ENCODE assay signal across 1 cellular context in the genomic region with DNA sequence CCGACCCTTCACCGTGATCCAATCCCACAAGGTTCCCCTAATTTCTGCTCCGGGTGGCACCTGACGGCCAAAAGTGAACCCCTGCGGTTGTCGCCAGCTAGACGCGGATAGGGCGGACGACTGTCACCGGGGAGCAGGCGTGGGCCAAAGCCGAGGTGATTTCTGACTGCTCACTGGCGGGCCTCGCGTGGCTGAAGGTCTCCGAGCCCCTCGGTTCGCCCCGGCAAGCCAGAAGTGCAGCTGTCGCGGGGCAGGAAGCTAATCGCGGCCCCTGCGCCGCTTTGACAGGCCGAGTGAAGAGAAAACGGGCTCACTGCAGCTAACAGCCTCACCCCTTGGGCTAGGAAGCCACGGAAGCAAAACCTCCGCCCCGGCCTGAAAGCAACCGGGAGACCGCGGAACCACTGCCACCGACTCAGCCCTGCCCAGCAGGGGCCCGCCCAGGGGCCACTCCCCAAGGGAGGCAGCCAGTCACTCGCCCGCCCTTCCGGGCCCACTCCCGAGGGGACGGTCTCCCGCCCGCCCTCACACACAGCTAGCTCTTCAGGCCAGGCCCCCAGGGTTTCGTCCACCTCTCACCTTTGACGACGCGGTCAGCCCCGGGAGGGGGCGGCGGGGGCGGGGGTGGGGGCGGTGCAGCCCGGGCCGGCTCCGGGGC.
TF ChIP-seq lines count a peak whose summit lies in the region.

No MANE protein-coding gene starts in this region.

TF ChIP-seq in HepG2, 621 proteins besides CTCF, POLR2A, EP300 and RAD21 (continued from another document and continues in another):
- TF ChIP-seq, protein P1, sequence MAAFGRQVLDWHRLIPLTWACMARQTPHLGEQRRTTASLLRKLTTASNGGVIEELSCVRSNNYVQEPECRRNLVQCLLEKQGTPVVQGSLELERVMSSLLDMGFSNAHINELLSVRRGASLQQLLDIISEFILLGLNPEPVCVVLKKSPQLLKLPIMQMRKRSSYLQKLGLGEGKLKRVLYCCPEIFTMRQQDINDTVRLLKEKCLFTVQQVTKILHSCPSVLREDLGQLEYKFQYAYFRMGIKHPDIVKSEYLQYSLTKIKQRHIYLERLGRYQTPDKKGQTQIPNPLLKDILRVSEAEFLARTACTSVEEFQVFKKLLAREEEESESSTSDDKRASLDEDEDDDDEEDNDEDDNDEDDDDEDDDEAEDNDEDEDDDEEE (CRISPR knock-in tag; IDR thresholded peaks at IDR 0.05), result no peak
- no peak for TF ChIP-seq ZNF17 (CRISPR knock-in tag; IDR thresholded peaks at IDR 0.05)
- TF ChIP-seq BORCS8-MEF2B (CRISPR knock-in tag; IDR thresholded peaks at IDR 0.05), result 0 out of 2 replicates have a peak, but pooled peaks have one; percentile 14
- TF ChIP-seq ZNF33B (CRISPR knock-in tag; IDR thresholded peaks at IDR 0.05), result no peak
- TF ChIP-seq KDM2A (CRISPR knock-in tag; IDR thresholded peaks at IDR 0.05; ENCODE audit: borderline replicate concordance, low read depth), result peak; percentile 45; the same call in 1 of the 2 replicates
- TF ChIP-seq ZNF326 (CRISPR knock-in tag; IDR thresholded peaks at IDR 0.05; ENCODE audit: borderline replicate concordance), result no peak
- no peak for TF ChIP-seq ZNF552 (CRISPR knock-in tag; IDR thresholded peaks at IDR 0.05; ENCODE audit: borderline replicate concordance)
- TF ChIP-seq RNF2 (conservative IDR thresholded peaks at IDR 0.05; ENCODE audit: low read depth), result no peak
- TF ChIP-seq MTF1 (CRISPR knock-in tag; IDR thresholded peaks at IDR 0.05), result no peak
- TF ChIP-seq, protein P2, sequence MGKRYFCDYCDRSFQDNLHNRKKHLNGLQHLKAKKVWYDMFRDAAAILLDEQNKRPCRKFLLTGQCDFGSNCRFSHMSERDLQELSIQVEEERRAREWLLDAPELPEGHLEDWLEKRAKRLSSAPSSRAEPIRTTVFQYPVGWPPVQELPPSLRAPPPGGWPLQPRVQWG (CRISPR knock-in tag; IDR thresholded peaks at IDR 0.05; ENCODE audit: borderline replicate concordance, low read depth), result no peak
- TF ChIP-seq, protein P3, sequence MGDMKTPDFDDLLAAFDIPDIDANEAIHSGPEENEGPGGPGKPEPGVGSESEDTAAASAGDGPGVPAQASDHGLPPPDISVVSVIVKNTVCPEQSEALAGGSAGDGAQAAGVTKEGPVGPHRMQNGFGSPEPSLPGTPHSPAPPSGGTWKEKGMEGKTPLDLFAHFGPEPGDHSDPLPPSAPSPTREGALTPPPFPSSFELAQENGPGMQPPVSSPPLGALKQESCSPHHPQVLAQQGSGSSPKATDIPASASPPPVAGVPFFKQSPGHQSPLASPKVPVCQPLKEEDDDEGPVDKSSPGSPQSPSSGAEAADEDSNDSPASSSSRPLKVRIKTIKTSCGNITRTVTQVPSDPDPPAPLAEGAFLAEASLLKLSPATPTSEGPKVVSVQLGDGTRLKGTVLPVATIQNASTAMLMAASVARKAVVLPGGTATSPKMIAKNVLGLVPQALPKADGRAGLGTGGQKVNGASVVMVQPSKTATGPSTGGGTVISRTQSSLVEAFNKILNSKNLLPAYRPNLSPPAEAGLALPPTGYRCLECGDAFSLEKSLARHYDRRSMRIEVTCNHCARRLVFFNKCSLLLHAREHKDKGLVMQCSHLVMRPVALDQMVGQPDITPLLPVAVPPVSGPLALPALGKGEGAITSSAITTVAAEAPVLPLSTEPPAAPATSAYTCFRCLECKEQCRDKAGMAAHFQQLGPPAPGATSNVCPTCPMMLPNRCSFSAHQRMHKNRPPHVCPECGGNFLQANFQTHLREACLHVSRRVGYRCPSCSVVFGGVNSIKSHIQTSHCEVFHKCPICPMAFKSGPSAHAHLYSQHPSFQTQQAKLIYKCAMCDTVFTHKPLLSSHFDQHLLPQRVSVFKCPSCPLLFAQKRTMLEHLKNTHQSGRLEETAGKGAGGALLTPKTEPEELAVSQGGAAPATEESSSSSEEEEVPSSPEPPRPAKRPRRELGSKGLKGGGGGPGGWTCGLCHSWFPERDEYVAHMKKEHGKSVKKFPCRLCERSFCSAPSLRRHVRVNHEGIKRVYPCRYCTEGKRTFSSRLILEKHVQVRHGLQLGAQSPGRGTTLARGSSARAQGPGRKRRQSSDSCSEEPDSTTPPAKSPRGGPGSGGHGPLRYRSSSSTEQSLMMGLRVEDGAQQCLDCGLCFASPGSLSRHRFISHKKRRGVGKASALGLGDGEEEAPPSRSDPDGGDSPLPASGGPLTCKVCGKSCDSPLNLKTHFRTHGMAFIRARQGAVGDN (CRISPR knock-in tag; IDR thresholded peaks at IDR 0.05), result peak; percentile 79
- TF ChIP-seq, protein P4, sequence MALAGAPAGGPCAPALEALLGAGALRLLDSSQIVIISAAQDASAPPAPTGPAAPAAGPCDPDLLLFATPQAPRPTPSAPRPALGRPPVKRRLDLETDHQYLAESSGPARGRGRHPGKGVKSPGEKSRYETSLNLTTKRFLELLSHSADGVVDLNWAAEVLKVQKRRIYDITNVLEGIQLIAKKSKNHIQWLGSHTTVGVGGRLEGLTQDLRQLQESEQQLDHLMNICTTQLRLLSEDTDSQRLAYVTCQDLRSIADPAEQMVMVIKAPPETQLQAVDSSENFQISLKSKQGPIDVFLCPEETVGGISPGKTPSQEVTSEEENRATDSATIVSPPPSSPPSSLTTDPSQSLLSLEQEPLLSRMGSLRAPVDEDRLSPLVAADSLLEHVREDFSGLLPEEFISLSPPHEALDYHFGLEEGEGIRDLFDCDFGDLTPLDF (CRISPR knock-in tag; IDR thresholded peaks at IDR 0.05), result peak; percentile 44
- no peak for TF ChIP-seq ZNF207 (IDR thresholded peaks at IDR 0.05; ENCODE audit: borderline replicate concordance)
- no peak for TF ChIP-seq ZNF569 (CRISPR knock-in tag; IDR thresholded peaks at IDR 0.05; ENCODE audit: borderline replicate concordance)
- TF ChIP-seq ZNF549 (CRISPR knock-in tag; IDR thresholded peaks at IDR 0.05), result 0 out of 2 replicates have a peak, but pooled peaks have one; percentile 40
- no peak for TF ChIP-seq ZNF562 (CRISPR knock-in tag; IDR thresholded peaks at IDR 0.05; ENCODE audit: borderline replicate concordance)
- TF ChIP-seq ZNF773 (CRISPR knock-in tag; IDR thresholded peaks at IDR 0.05; ENCODE audit: borderline replicate concordance), result 0 out of 2 replicates have a peak, but pooled peaks have one; percentile 53
- TF ChIP-seq, protein P5, sequence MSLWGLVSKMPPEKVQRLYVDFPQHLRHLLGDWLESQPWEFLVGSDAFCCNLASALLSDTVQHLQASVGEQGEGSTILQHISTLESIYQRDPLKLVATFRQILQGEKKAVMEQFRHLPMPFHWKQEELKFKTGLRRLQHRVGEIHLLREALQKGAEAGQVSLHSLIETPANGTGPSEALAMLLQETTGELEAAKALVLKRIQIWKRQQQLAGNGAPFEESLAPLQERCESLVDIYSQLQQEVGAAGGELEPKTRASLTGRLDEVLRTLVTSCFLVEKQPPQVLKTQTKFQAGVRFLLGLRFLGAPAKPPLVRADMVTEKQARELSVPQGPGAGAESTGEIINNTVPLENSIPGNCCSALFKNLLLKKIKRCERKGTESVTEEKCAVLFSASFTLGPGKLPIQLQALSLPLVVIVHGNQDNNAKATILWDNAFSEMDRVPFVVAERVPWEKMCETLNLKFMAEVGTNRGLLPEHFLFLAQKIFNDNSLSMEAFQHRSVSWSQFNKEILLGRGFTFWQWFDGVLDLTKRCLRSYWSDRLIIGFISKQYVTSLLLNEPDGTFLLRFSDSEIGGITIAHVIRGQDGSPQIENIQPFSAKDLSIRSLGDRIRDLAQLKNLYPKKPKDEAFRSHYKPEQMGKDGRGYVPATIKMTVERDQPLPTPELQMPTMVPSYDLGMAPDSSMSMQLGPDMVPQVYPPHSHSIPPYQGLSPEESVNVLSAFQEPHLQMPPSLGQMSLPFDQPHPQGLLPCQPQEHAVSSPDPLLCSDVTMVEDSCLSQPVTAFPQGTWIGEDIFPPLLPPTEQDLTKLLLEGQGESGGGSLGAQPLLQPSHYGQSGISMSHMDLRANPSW (CRISPR knock-in tag; IDR thresholded peaks at IDR 0.05; ENCODE audit: borderline replicate concordance), result no peak; the same call in 1 of the 2 replicates
- TF ChIP-seq PLRG1 (conservative IDR thresholded peaks at IDR 0.05), result no peak
- TF ChIP-seq, protein P6, sequence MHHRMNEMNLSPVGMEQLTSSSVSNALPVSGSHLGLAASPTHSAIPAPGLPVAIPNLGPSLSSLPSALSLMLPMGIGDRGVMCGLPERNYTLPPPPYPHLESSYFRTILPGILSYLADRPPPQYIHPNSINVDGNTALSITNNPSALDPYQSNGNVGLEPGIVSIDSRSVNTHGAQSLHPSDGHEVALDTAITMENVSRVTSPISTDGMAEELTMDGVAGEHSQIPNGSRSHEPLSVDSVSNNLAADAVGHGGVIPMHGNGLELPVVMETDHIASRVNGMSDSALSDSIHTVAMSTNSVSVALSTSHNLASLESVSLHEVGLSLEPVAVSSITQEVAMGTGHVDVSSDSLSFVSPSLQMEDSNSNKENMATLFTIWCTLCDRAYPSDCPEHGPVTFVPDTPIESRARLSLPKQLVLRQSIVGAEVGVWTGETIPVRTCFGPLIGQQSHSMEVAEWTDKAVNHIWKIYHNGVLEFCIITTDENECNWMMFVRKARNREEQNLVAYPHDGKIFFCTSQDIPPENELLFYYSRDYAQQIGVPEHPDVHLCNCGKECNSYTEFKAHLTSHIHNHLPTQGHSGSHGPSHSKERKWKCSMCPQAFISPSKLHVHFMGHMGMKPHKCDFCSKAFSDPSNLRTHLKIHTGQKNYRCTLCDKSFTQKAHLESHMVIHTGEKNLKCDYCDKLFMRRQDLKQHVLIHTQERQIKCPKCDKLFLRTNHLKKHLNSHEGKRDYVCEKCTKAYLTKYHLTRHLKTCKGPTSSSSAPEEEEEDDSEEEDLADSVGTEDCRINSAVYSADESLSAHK (CRISPR knock-in tag; IDR thresholded peaks at IDR 0.05; ENCODE audit: borderline replicate concordance), result no peak
- TF ChIP-seq ZFYVE20 (CRISPR knock-in tag; IDR thresholded peaks at IDR 0.05; ENCODE audit: borderline replicate concordance, low read depth), result 0 out of 2 replicates have a peak, but pooled peaks have one; percentile 50
- no peak for TF ChIP-seq NR2F2 (IDR thresholded peaks at IDR 0.05; ENCODE audit: borderline replicate concordance, low read depth)
- TF ChIP-seq ZNF335 (CRISPR knock-in tag; IDR thresholded peaks at IDR 0.05), result no peak
- TF ChIP-seq FIP1L1 (IDR thresholded peaks at IDR 0.05; ENCODE audit: borderline replicate concordance, insufficient read depth, low read depth, low read length), result no peak
- TF ChIP-seq, protein P7, sequence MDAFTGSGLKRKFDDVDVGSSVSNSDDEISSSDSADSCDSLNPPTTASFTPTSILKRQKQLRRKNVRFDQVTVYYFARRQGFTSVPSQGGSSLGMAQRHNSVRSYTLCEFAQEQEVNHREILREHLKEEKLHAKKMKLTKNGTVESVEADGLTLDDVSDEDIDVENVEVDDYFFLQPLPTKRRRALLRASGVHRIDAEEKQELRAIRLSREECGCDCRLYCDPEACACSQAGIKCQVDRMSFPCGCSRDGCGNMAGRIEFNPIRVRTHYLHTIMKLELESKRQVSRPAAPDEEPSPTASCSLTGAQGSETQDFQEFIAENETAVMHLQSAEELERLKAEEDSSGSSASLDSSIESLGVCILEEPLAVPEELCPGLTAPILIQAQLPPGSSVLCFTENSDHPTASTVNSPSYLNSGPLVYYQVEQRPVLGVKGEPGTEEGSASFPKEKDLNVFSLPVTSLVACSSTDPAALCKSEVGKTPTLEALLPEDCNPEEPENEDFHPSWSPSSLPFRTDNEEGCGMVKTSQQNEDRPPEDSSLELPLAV (CRISPR knock-in tag; conservative IDR thresholded peaks at IDR 0.05; ENCODE audit: low read depth), result no peak
- TF ChIP-seq ZBTB21 (CRISPR knock-in tag; IDR thresholded peaks at IDR 0.05), result no peak
- TF ChIP-seq, protein P8, sequence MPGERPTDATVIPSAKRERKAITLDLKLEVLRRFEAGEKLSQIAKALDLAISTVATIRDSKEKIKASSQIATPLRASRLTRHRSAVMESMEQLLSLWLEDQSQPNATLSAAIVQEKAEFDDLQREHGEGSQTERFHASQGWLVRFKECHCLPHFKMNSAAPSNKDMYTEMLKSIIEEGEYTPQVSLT (CRISPR knock-in tag; IDR thresholded peaks at IDR 0.05; ENCODE audit: borderline replicate concordance, low read depth), result no peak
- TF ChIP-seq FOSL2 (CRISPR knock-in tag; IDR thresholded peaks at IDR 0.05), result no peak; the same call in 1 of the 2 replicates
- TF ChIP-seq MEIS1 (CRISPR knock-in tag; IDR thresholded peaks at IDR 0.05; ENCODE audit: borderline replicate concordance), result no peak
- TF ChIP-seq SRSF4 (IDR thresholded peaks at IDR 0.05; ENCODE audit: low read depth, low read length, poor library complexity, severe bottlenecking), result no peak
- no peak for TF ChIP-seq ZNF850 (CRISPR knock-in tag; conservative IDR thresholded peaks at IDR 0.05)
- no peak for TF ChIP-seq SP5 (CRISPR knock-in tag; IDR thresholded peaks at IDR 0.05; ENCODE audit: borderline replicate concordance, low read depth)
- no peak for TF ChIP-seq MBNL3 (CRISPR knock-in tag; conservative IDR thresholded peaks at IDR 0.05)
- peak; percentile 81; the same call in 1 of the 2 replicates for TF ChIP-seq ZNF232 (CRISPR knock-in tag; IDR thresholded peaks at IDR 0.05; ENCODE audit: borderline replicate concordance)
- TF ChIP-seq, protein P9, sequence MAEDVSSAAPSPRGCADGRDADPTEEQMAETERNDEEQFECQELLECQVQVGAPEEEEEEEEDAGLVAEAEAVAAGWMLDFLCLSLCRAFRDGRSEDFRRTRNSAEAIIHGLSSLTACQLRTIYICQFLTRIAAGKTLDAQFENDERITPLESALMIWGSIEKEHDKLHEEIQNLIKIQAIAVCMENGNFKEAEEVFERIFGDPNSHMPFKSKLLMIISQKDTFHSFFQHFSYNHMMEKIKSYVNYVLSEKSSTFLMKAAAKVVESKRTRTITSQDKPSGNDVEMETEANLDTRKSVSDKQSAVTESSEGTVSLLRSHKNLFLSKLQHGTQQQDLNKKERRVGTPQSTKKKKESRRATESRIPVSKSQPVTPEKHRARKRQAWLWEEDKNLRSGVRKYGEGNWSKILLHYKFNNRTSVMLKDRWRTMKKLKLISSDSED (CRISPR knock-in tag; IDR thresholded peaks at IDR 0.05), result no peak
- 0 out of 2 replicates have a peak, but pooled peaks have one; percentile 38 for TF ChIP-seq XBP1 (CRISPR knock-in tag; IDR thresholded peaks at IDR 0.05)
- TF ChIP-seq MZF1 (CRISPR knock-in tag; IDR thresholded peaks at IDR 0.05; ENCODE audit: borderline replicate concordance), result no peak
- no peak for TF ChIP-seq MAFK (conservative IDR thresholded peaks at IDR 0.05 in 1 of 2, IDR thresholded peaks at IDR 0.05 in 1 of 2; ENCODE audit: low read length in 2 of 2)
- peak; percentile 91 for TF ChIP-seq RBFOX2 (IDR thresholded peaks at IDR 0.05; ENCODE audit: low read depth, low read length)
- no peak for TF ChIP-seq ZSCAN30 (CRISPR knock-in tag; IDR thresholded peaks at IDR 0.05)
- peak; percentile 12; the same call in 1 of the 2 replicates for TF ChIP-seq REPIN1 (CRISPR knock-in tag; IDR thresholded peaks at IDR 0.05; ENCODE audit: borderline replicate concordance, low read depth)
- TF ChIP-seq ZNF350 (CRISPR knock-in tag; IDR thresholded peaks at IDR 0.05; ENCODE audit: borderline replicate concordance, low read depth), result peak; percentile 54; the same call in 1 of the 2 replicates
- no peak for TF ChIP-seq ZNF12 (CRISPR knock-in tag; IDR thresholded peaks at IDR 0.05)
- no peak for TF ChIP-seq CREM (IDR thresholded peaks at IDR 0.05)
- TF ChIP-seq CREM (CRISPR knock-in tag; IDR thresholded peaks at IDR 0.05), result no peak
- no peak for TF ChIP-seq ZNF468 (CRISPR knock-in tag; IDR thresholded peaks at IDR 0.05)
- TF ChIP-seq POLR2G (IDR thresholded peaks at IDR 0.05; ENCODE audit: low read depth, low read length), result peak; percentile 94
- no peak for TF ChIP-seq ZNF10 (CRISPR knock-in tag; IDR thresholded peaks at IDR 0.05; ENCODE audit: borderline replicate concordance, low read depth)
- TF ChIP-seq ZNF382 (CRISPR knock-in tag; IDR thresholded peaks at IDR 0.05; ENCODE audit: borderline replicate concordance), result no peak
